In genomic region chr1:180183426-180183825, GRCh38 we compare ENCODE assay signal across 19 cellular contexts. TPM values are rescaled to one million over a fixed set of nuclear protein-coding genes. Genes with fewer than 3 reads are reported as not detected.
DNase-seq lines count a peak whose midpoint lies in the region; ATAC-seq, FAIRE-seq and TF ChIP-seq lines count a peak whose summit lies in the region.
"Had no signal": no experiment of that assay in that cellular context is flagged by ENCODE, and none has a peak within 500 bp of the region (broad histone marks: within the 10 kb centered on the region; RNA-seq: fewer than 3 reads in every experiment).

No MANE protein-coding gene starts in this region.

- in situ Hi-C loops in mammary epithelial cell (cut with MboI; ENCODE audit: low sequenced_read_pairs in 2 of 2) = loop anchor here (10.0 to 25.0 kb wide), 2 partner anchors 291 to 471 kb away; no protein-coding TSS in a partner anchor

- dilution Hi-C loops in mammary epithelial cell (cut with HindIII; ENCODE audit: low sequenced_read_pairs) = no loop called here

- no TSS peak for BruUV-seq in MCF 10A (replicated peaks; lab: Mats Ljungman, UMichigan)
- BruUV-seq in mammary epithelial cell (replicated peaks; lab: Mats Ljungman, UMichigan) = no TSS peak

- H3K36me3 Mint-ChIP-seq in MCF 10A (ENCODE audit: insufficient read depth, unreplicated experiment) = peaks cover 52% of the 10 kb centered on the region
- H3K36me3 Mint-ChIP-seq in chondrocyte (ENCODE audit: low read depth) = peaks cover 15% of the 10 kb centered on the region
- peaks cover 8% of the 10 kb centered on the region for H3K36me3 Mint-ChIP-seq in activated CD4-positive, alpha-beta T cell treated with anti-CD3 and anti-CD28 coated beads, Interleukin-2, amount 10 ng/mL, durations not matched to agents 24 days and 14 days (ENCODE audit: low read depth)

- TF ChIP-seq CTCF in MCF 10A (IDR thresholded peaks at IDR 0.05; ENCODE audit: unreplicated experiment) = no peak
- TF ChIP-seq CTCF in mammary epithelial cell (conservative IDR thresholded peaks at IDR 0.05 in 1 of 2, IDR thresholded peaks at IDR 0.05 in 1 of 2; ENCODE audit: extremely low read depth in 1 of 2, insufficient read depth in 1 of 2, low read depth in 1 of 2, low read length in 2 of 2) = no peak
- TF ChIP-seq CTCF in RWPE2 (IDR thresholded peaks at IDR 0.05; ENCODE audit: poor library complexity, severe bottlenecking) = no peak
- TF ChIP-seq CTCF in chondrocyte (IDR thresholded peaks at IDR 0.05) = no peak
- TF ChIP-seq CTCF in sigmoid colon (IDR thresholded peaks at IDR 0.05) = no peak

- 86% methylated on average over 9 of the region's 10 CpGs for WGBS in mammary epithelial cell (ENCODE audit: low coverage, missing lambda C conversion rate)
- 96% methylated on average over 10 of the region's 10 CpGs for WGBS in sigmoid colon, 2 donors

- CTCF ChIA-PET in MCF 10A (lab: Yijun Ruan, JAX) (interaction anchor here (1.1 to 8.9 kb wide), 4 partner anchors 16 to 299 kb away, joined by 3 to 174 read pairs (median 16); no protein-coding TSS in a partner anchor), mammary epithelial cell (lab: Charles Lee; ENCODE audit: low non-redundant PET) (no interaction called here)

- peak overlapping the region; percentile 2 for H3K27ac Mint-ChIP-seq in MCF 10A (ENCODE audit: low read depth, unreplicated experiment)
- H3K27ac Mint-ChIP-seq in chondrocyte (ENCODE audit: unreplicated experiment) = no peak overlapping the region
- no peak overlapping the region for H3K27ac Mint-ChIP-seq in activated CD4-positive, alpha-beta T cell treated with anti-CD3 and anti-CD28 coated beads, Interleukin-2, amount 10 ng/mL, durations not matched to agents 24 days and 14 days
- H3K27ac Mint-ChIP-seq: CD4-positive, alpha-beta memory T cell; HFFc6 had no signal

- H3K9ac ChIP-seq in mammary epithelial cell (ENCODE audit: insufficient read depth, low read length) = no peak overlapping the region

- H3K4me1 Mint-ChIP-seq in MCF 10A (ENCODE audit: insufficient read depth, unreplicated experiment) = peaks cover 5% of the 10 kb centered on the region
- peaks cover 7% of the 10 kb centered on the region for H3K4me1 Mint-ChIP-seq in chondrocyte (ENCODE audit: low read depth)
- no peaks in the 10 kb centered on the region for H3K4me1 Mint-ChIP-seq in activated CD4-positive, alpha-beta T cell treated with anti-CD3 and anti-CD28 coated beads, Interleukin-2, amount 10 ng/mL, durations not matched to agents 24 days and 14 days

- H3K4me3 ChIP-seq in mammary epithelial cell (replicated peaks in 1 of 3; ENCODE audit: insufficient read depth in 1 of 3, low read depth in 2 of 3, low read length in 3 of 3) = no peak overlapping the region
- no peak overlapping the region for H3K4me3 ChIP-seq in RWPE2 (ENCODE audit: severe bottlenecking)
- H3K4me3 ChIP-seq in sigmoid colon = no peak overlapping the region
- H3K4me3 ChIP-seq: A549 had no signal

- TF ChIP-seq POLR2A in sigmoid colon (IDR thresholded peaks at IDR 0.05) = no peak

- H3K36me3 ChIP-seq in mammary epithelial cell (ENCODE audit: insufficient read depth, low read length) (no peaks in the 10 kb centered on the region), RWPE2 (ENCODE audit: low read depth) (peaks cover 79% of the 10 kb centered on the region), sigmoid colon (peaks cover 5 to 67% (median 21%) of the 10 kb centered on the region in 4 donors)

- no peak for FAIRE-seq in urothelium cell line (lab: Jason Lieb, UNC)
- FAIRE-seq: A549, HTR-8/SVneo had no signal

- H3K4me2 ChIP-seq in mammary epithelial cell (ENCODE audit: insufficient read depth, low read depth, low read length) = no peak overlapping the region
- H3K4me2 ChIP-seq: A549 had no signal

- TF ChIP-seq EP300 in sigmoid colon (IDR thresholded peaks at IDR 0.05) = no peak

- intact Hi-C loops in MCF 10A (cut with micrococcal nuclease) (no loop called here), mammary epithelial cell (cut with micrococcal nuclease) (no loop called here), sigmoid colon (cut with DNase I) (no loop called here)
- intact Hi-C loops in activated CD4-positive, alpha-beta T cell treated with anti-CD3 and anti-CD28 coated beads, Interleukin-2, amount 10 ng/mL, durations not matched to agents 24 days and 14 days (cut with micrococcal nuclease) = no loop called here

- no peaks in the 10 kb centered on the region for H4K20me1 ChIP-seq in mammary epithelial cell (ENCODE audit: insufficient read depth, low read length)

- POLR2A ChIA-PET in MCF 10A (lab: Yijun Ruan, JAX) = interaction anchor here (0.6 to 1.2 kb wide), 2 partner anchors 60 to 262 kb away, joined by 3 read pairs; no protein-coding TSS in a partner anchor

- H3K27ac ChIP-seq in mammary epithelial cell (ENCODE audit: insufficient read depth, low read depth, low read length) (no peak overlapping the region), RWPE2 (ENCODE audit: poor library complexity, severe bottlenecking) (no peak overlapping the region), sigmoid colon (no peak overlapping the region)
- H3K27ac ChIP-seq: A549, C4-2B had no signal

- H3K9me3 Mint-ChIP-seq in MCF 10A (ENCODE audit: unreplicated experiment) (no peaks in the 10 kb centered on the region), chondrocyte (ENCODE audit: low read depth) (no peaks in the 10 kb centered on the region)
- no peaks in the 10 kb centered on the region for H3K9me3 Mint-ChIP-seq in activated CD4-positive, alpha-beta T cell treated with anti-CD3 and anti-CD28 coated beads, Interleukin-2, amount 10 ng/mL, durations not matched to agents 24 days and 14 days
- H3K9me3 Mint-ChIP-seq: CD4-positive, alpha-beta memory T cell; HFFc6 had no signal

- ATAC-seq in RWPE2 (ENCODE audit: low read depth) = no peak
- ATAC-seq: A549, HCT116 had no signal

- no peak overlapping the region for H2AFZ ChIP-seq in mammary epithelial cell (ENCODE audit: low read depth, low read length)

- no peaks in the 10 kb centered on the region for H3K79me2 ChIP-seq in mammary epithelial cell (ENCODE audit: insufficient read depth, low read length)

- H3K9me3 ChIP-seq in mammary epithelial cell (replicated peaks; ENCODE audit: insufficient read depth, low read length) (no peaks in the 10 kb centered on the region), RWPE2 (ENCODE audit: severe bottlenecking) (no peaks in the 10 kb centered on the region), sigmoid colon (no peaks in the 10 kb centered on the region)
- H3K9me3 ChIP-seq: A549 had no signal

- H3K27me3 ChIP-seq in mammary epithelial cell (ENCODE audit: insufficient read depth, low read length) (no peaks in the 10 kb centered on the region), RWPE2 (ENCODE audit: insufficient read depth, poor library complexity, severe bottlenecking) (no peaks in the 10 kb centered on the region), sigmoid colon (no peaks in the 10 kb centered on the region)

- H3K4me3 Mint-ChIP-seq in MCF 10A (ENCODE audit: unreplicated experiment) (no peak overlapping the region), chondrocyte (ENCODE audit: unreplicated experiment) (no peak overlapping the region)
- no peak overlapping the region for H3K4me3 Mint-ChIP-seq in activated CD4-positive, alpha-beta T cell treated with anti-CD3 and anti-CD28 coated beads, Interleukin-2, amount 10 ng/mL, durations not matched to agents 24 days and 14 days
- H3K4me3 Mint-ChIP-seq: CD4-positive, alpha-beta memory T cell; HFFc6 had no signal

- DNase-seq in MCF 10A (ENCODE audit: unreplicated experiment) = no peak
- no peak for DNase-seq in mammary epithelial cell
- peak; percentile 23 for DNase-seq in RWPE2 (ENCODE audit: low spot score)
- peak; percentile 51 for DNase-seq in chondrocyte (ENCODE audit: low spot score)
- peak; percentile 40 for DNase-seq in sigmoid colon
- no peak for DNase-seq in NCI-H2227 (lab: John Stamatoyannopoulos, UW; ENCODE audit: unreplicated experiment)
- DNase-seq in activated CD4-positive, alpha-beta T cell treated with anti-CD3 and anti-CD28 coated beads, Interleukin-2, amount 10 ng/mL, durations not matched to agents 24 days and 14 days = no peak
- no peak for DNase-seq in urothelium cell line (ENCODE audit: low spot score)
- DNase-seq: AML-193; CD4-positive, alpha-beta memory T cell; DMS79 treated with DMSO at 0.1 percent for 48 hours; GF-D8; GOT3; HFFc6; IMR-90 had no signal

- H3K27me3 Mint-ChIP-seq in MCF 10A (ENCODE audit: insufficient read depth, unreplicated experiment) = no peaks in the 10 kb centered on the region
- H3K27me3 Mint-ChIP-seq in chondrocyte (ENCODE audit: low read depth) = no peaks in the 10 kb centered on the region
- no peaks in the 10 kb centered on the region for H3K27me3 Mint-ChIP-seq in activated CD4-positive, alpha-beta T cell treated with anti-CD3 and anti-CD28 coated beads, Interleukin-2, amount 10 ng/mL, durations not matched to agents 24 days and 14 days
- H3K27me3 Mint-ChIP-seq: CD4-positive, alpha-beta memory T cell had no signal

- H3K4me1 ChIP-seq in mammary epithelial cell (ENCODE audit: insufficient read depth, low read length) (no peaks in the 10 kb centered on the region), RWPE2 (ENCODE audit: insufficient read depth, poor library complexity, severe bottlenecking) (no peaks in the 10 kb centered on the region), sigmoid colon (no peaks in the 10 kb centered on the region)
- H3K4me1 ChIP-seq: A549 had no signal

RNA-seq across cellular contexts. Expression of gene QSOX1, which starts 28.8 kb away (rescaled TPM):
- total RNA-seq in MCF 10A (2022) (309 and 464 TPM in 2 replicates), mammary epithelial cell (100 to 1,000 TPM in 1 of 2 donors, 10 to 100 TPM in 1; 92.4 to 120 TPM), chondrocyte (152 to 232 TPM (median 222 TPM) in 3 replicates), sigmoid colon (100 to 1,000 TPM in 1 of 4 donors, 10 to 100 TPM in 3; 64.5 to 102 (median 78.9) TPM)
- polyA plus RNA-seq in mammary epithelial cell (60.4 TPM), sigmoid colon (100 to 1,000 TPM in 1 of 3 donors, 10 to 100 TPM in 2; 26.4 to 175 (median 27.7) TPM)
- polyA minus RNA-seq in mammary epithelial cell = 61.8 TPM
- 54.2 and 56.2 TPM in 2 replicates for total RNA-seq in activated CD4-positive, alpha-beta T cell treated with anti-CD3 and anti-CD28 coated beads, Interleukin-2, amount 10 ng/mL, durations not matched to agents 24 days and 14 days

RNA-seq across cellular contexts. Expression of gene LHX4, which starts 46.6 kb away (rescaled TPM):
- total RNA-seq in MCF 10A (2022) = 0.07 TPM in 1 of 2 replicates, not detected in the other
- not detected for total RNA-seq in mammary epithelial cell
- polyA plus RNA-seq in mammary epithelial cell = not detected
- polyA minus RNA-seq in mammary epithelial cell = 0.16 TPM
- total RNA-seq in chondrocyte = 0.12 to 0.53 TPM (median 0.13 TPM) in 3 replicates
- not detected for total RNA-seq in sigmoid colon
- under 1 TPM; 0.44 to 0.92 (median 0.60) TPM for polyA plus RNA-seq in sigmoid colon
- not detected in 2 replicates for total RNA-seq in activated CD4-positive, alpha-beta T cell treated with anti-CD3 and anti-CD28 coated beads, Interleukin-2, amount 10 ng/mL, durations not matched to agents 24 days and 14 days
- total RNA-seq: CD4-positive, alpha-beta memory T cell had no signal

Comparison
In these comparisons a context has a peak if more than half of its experiments do, and no peak if none do; other contexts are left out.
1. DNase-seq: peak in RWPE2 (single experiment), chondrocyte (single experiment) and sigmoid colon (single experiment); none in MCF 10A (single experiment), mammary epithelial cell (single experiment), NCI-H2227 (single experiment), activated CD4-positive, alpha-beta T cell treated with anti-CD3 and anti-CD28 coated beads, Interleukin-2, amount 10 ng/mL, durations not matched to agents 24 days and 14 days (single experiment) and urothelium cell line (single experiment).